In the genomic region with DNA sequence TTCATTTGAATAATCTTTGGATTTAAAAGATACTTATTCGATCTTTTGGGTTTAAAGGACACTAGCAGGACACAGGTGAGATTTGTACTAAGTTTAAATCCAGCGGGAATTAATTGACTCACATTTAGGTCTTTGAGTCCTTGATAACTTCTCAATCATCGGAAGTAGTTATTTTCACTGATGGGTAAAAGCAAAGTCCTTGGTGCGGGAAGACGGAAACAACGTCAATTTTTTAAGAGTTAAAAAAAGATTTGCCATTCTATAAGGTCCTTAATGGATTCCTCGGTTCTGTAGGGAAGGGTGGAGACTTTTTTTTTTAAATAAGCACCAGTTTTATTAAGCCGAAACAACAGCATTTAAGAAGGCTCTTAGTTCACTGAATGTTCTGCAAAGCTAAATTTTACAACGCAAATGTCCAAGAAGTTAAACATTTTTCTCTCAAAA, we compare ENCODE assay signal across 8 cellular contexts. TPM values are rescaled to one million over a fixed set of nuclear protein-coding genes. Genes with fewer than 3 reads are reported as not detected.
A peak's percentile ranks its signal among the peaks of the same experiment; 100 is the strongest.
DNase-seq lines count a peak whose midpoint lies in the region; ATAC-seq and TF ChIP-seq lines count a peak whose summit lies in the region.

No MANE protein-coding gene starts in this region.

- no peak for TF ChIP-seq POLR2A in tibial nerve (IDR thresholded peaks at IDR 0.05)

- peaks cover 46% of the 10 kb centered on the region for H3K79me2 ChIP-seq in SK-N-SH (ENCODE audit: insufficient read depth)

- TF ChIP-seq CTCF in SK-N-SH (IDR thresholded peaks at IDR 0.05) (no peak), tibial nerve (IDR thresholded peaks at IDR 0.05) (no peak), MCF 10A (IDR thresholded peaks at IDR 0.05; ENCODE audit: unreplicated experiment) (no peak)

- TF ChIP-seq RAD21 in SK-N-SH (IDR thresholded peaks at IDR 0.05; ENCODE audit: low read length) = no peak

- H3K27me3 Mint-ChIP-seq in MCF 10A (ENCODE audit: insufficient read depth, unreplicated experiment) = peaks cover 18% of the 10 kb centered on the region

- peaks cover 0 to 7% of the 10 kb centered on the region in 2 experiments; a peak in 1 of 4 replicates for H3K4me1 ChIP-seq in SK-N-SH (ENCODE audit: control insufficient read depth in 1 of 2, insufficient read depth in 2 of 2, low read depth in 1 of 2, low read length in 1 of 2)
- peaks cover 27% of the 10 kb centered on the region for H3K4me1 ChIP-seq in iPS-15b (ENCODE audit: control insufficient read depth, insufficient read depth, low read length)
- H3K4me1 ChIP-seq in tibial nerve = peaks cover 0 to 7% (median 4%) of the 10 kb centered on the region in 4 donors

- ATAC-seq in GM18517 (IDR thresholded peaks at IDR 0.05; ENCODE audit: unreplicated experiment) = peak; percentile 9
- ATAC-seq in HG02610 (IDR thresholded peaks at IDR 0.05; ENCODE audit: unreplicated experiment) = peak; percentile 9
- no peak for ATAC-seq in activated CD4-positive, CD25-positive, alpha-beta regulatory T cell treated with anti-CD3 and anti-CD28 coated beads, Interleukin-2, amount 50 U/mL, for 24 hours

- H3K9ac ChIP-seq in SK-N-SH = peak overlapping the region; percentile 100
- no peak overlapping the region for H3K9ac ChIP-seq in iPS-15b (ENCODE audit: low read depth, low read length)

- TF ChIP-seq EP300 in SK-N-SH (IDR thresholded peaks at IDR 0.05; ENCODE audit: borderline replicate concordance in 1 of 2, low read depth in 1 of 2, low read length in 1 of 2) (no peak), tibial nerve (IDR thresholded peaks at IDR 0.05) (no peak)

- no peak overlapping the region for H3K27ac Mint-ChIP-seq in MCF 10A (ENCODE audit: low read depth, unreplicated experiment)

- DNase-seq in SK-N-SH (no peak), tibial nerve (ENCODE audit: low spot score in 2 of 2) (no peak), MCF 10A (ENCODE audit: unreplicated experiment) (no peak)
- no peak for DNase-seq in stimulated activated CD4-positive, alpha-beta T cell treated with anti-CD3 and anti-CD28 coated beads, Interleukin-2, amount 100 ng/mL, for 48 hours

- H2AFZ ChIP-seq in SK-N-SH (ENCODE audit: low read depth) = no peak overlapping the region

- peaks cover 20% of the 10 kb centered on the region; the same call in 1 of the 2 replicates for H4K20me1 ChIP-seq in SK-N-SH (ENCODE audit: insufficient read depth)

- H3K27me3 ChIP-seq in SK-N-SH (ENCODE audit: insufficient read depth) = no peaks in the 10 kb centered on the region
- H3K27me3 ChIP-seq in iPS-15b (ENCODE audit: control insufficient read depth, insufficient read depth, low read length) = no peaks in the 10 kb centered on the region
- H3K27me3 ChIP-seq in tibial nerve = peaks cover 0 to 24% of the 10 kb centered on the region in 2 donors

- H3K9me3 ChIP-seq in SK-N-SH = no peaks in the 10 kb centered on the region
- no peaks in the 10 kb centered on the region for H3K9me3 ChIP-seq in iPS-15b (ENCODE audit: control insufficient read depth, insufficient read depth, low read length)
- no peaks in the 10 kb centered on the region for H3K9me3 ChIP-seq in tibial nerve

- H3K9me3 Mint-ChIP-seq in MCF 10A (ENCODE audit: unreplicated experiment) = no peaks in the 10 kb centered on the region

- H3K4me3 Mint-ChIP-seq in MCF 10A (ENCODE audit: unreplicated experiment) = no peak overlapping the region

- WGBS in SK-N-SH (ENCODE audit: low lambda C conversion rate) = 31% methylated on average over 9 of the region's 9 CpGs
- WGBS in tibial nerve, 2 donors = 7 to 43% methylated on average over 9 of the region's 9 CpGs

- POLR2A ChIA-PET in SK-N-SH (lab: Yijun Ruan, JAX) (no interaction called here), MCF 10A (lab: Yijun Ruan, JAX) (interaction anchor here (0.7 to 2.1 kb wide), 2 partner anchors 25 to 31 kb away, joined by 3 to 6 read pairs; no protein-coding TSS in a partner anchor)

- H3K36me3 ChIP-seq in SK-N-SH (replicated peaks in 1 of 2; ENCODE audit: control insufficient read depth in 1 of 2, insufficient read depth in 2 of 2, low read length in 1 of 2) (peaks cover 6 to 25% of the 10 kb centered on the region in 2 experiments), iPS-15b (ENCODE audit: control insufficient read depth, insufficient read depth, low read length) (peaks cover 6% of the 10 kb centered on the region), tibial nerve (no peaks in the 10 kb centered on the region)

- no peaks in the 10 kb centered on the region for H3K9me2 ChIP-seq in SK-N-SH

- H3K4me1 Mint-ChIP-seq in MCF 10A (ENCODE audit: insufficient read depth, unreplicated experiment) = peaks cover 8% of the 10 kb centered on the region

- CTCF ChIA-PET in SK-N-SH (lab: Yijun Ruan, JAX) (interaction anchor here (1.0 to 1.5 kb wide), 2 partner anchors 31 to 274 kb away, joined by 3 to 5 read pairs; no protein-coding TSS in a partner anchor), MCF 10A (lab: Yijun Ruan, JAX) (interaction anchor here (0.7 to 2.8 kb wide), 4 partner anchors 32 to 530 kb away, joined by 3 to 7 read pairs (median 4); no protein-coding TSS in a partner anchor)

- peaks cover 54% of the 10 kb centered on the region for H3F3A ChIP-seq in SK-N-SH (replicated peaks; ENCODE audit: insufficient read depth)

- H3K4me3 ChIP-seq in SK-N-SH (ENCODE audit: low read depth in 2 of 2, low read length in 1 of 2) = peak overlapping the region; percentile 62 to 96; a peak in 2 of 4 replicates
- peak overlapping the region; percentile 95 for H3K4me3 ChIP-seq in iPS-15b (ENCODE audit: low read depth, low read length)
- H3K4me3 ChIP-seq in tibial nerve = peak overlapping the region; percentile 66 to 77 (median 74)

- BruUV-seq in MCF 10A (replicated peaks; lab: Mats Ljungman, UMichigan) = no TSS peak

- peaks cover 29% of the 10 kb centered on the region for H3K36me3 Mint-ChIP-seq in MCF 10A (ENCODE audit: insufficient read depth, unreplicated experiment)

- peak overlapping the region; percentile 90 to 98 for H3K27ac ChIP-seq in SK-N-SH (ENCODE audit: low read depth in 2 of 2, low read length in 1 of 2)
- H3K27ac ChIP-seq in tibial nerve = peak overlapping the region in 3 of 4 donors; percentile 93 to 97 (median 94)

- intact Hi-C loops in MCF 10A (cut with micrococcal nuclease) = loop anchor here (2.0 to 5.0 kb wide), 2 partner anchors 245 to 421 kb away; no protein-coding TSS in a partner anchor

- peak overlapping the region; percentile 86 for H3K4me2 ChIP-seq in SK-N-SH

TF ChIP-seq in SK-N-SH, 30 proteins besides CTCF, POLR2A, EP300 and RAD21 (continues in another document):
- TF ChIP-seq JUND (IDR thresholded peaks at IDR 0.05) (no peak), MEF2A (IDR thresholded peaks at IDR 0.05; ENCODE audit: borderline replicate concordance, low read depth) (no peak; the same call in 1 of the 2 replicates), YY1 (IDR thresholded peaks at IDR 0.05; ENCODE audit: low read depth) (no peak), TCF12 (IDR thresholded peaks at IDR 0.05) (no peak), RXRA (IDR thresholded peaks at IDR 0.05; ENCODE audit: borderline replicate concordance, low read depth) (no peak), FOXJ3 (CRISPR knock-in tag; IDR thresholded peaks at IDR 0.05) (no peak), FOSL2 (IDR thresholded peaks at IDR 0.05; ENCODE audit: borderline replicate concordance, low read depth) (no peak), NFIC (IDR thresholded peaks at IDR 0.05; ENCODE audit: borderline replicate concordance) (no peak), EZH2phosphoT487 (IDR thresholded peaks at IDR 0.05; ENCODE audit: borderline replicate concordance, low read depth) (no peak), RCOR1 (IDR thresholded peaks at IDR 0.05; ENCODE audit: low read length) (no peak), GABPA (IDR thresholded peaks at IDR 0.05; ENCODE audit: low read depth) (no peak), SMC3 (IDR thresholded peaks at IDR 0.05; ENCODE audit: low read depth, low read length) (no peak), TEAD4 (IDR thresholded peaks at IDR 0.05; ENCODE audit: borderline replicate concordance, insufficient read depth) (no peak)
- TF ChIP-seq, protein P1, sequence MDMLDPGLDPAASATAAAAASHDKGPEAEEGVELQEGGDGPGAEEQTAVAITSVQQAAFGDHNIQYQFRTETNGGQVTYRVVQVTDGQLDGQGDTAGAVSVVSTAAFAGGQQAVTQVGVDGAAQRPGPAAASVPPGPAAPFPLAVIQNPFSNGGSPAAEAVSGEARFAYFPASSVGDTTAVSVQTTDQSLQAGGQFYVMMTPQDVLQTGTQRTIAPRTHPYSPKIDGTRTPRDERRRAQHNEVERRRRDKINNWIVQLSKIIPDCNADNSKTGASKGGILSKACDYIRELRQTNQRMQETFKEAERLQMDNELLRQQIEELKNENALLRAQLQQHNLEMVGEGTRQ (IDR thresholded peaks at IDR 0.05; ENCODE audit: borderline replicate concordance, low read depth, low read length) = no peak
- TF ChIP-seq, protein P2, sequence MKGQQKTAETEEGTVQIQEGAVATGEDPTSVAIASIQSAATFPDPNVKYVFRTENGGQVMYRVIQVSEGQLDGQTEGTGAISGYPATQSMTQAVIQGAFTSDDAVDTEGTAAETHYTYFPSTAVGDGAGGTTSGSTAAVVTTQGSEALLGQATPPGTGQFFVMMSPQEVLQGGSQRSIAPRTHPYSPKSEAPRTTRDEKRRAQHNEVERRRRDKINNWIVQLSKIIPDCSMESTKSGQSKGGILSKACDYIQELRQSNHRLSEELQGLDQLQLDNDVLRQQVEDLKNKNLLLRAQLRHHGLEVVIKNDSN (IDR thresholded peaks at IDR 0.05; ENCODE audit: borderline replicate concordance, low read depth) = no peak

RNA-seq across cellular contexts. Expression of gene TMSB4X, which starts 2.9 kb away (rescaled TPM):
- 4,830 and 10,669 TPM in 2 replicates for polyA plus RNA-seq in SK-N-SH (2012; rRNA removed)
- 11,345 and 16,426 TPM in 2 replicates for polyA plus RNA-seq in SK-N-SH (2012; cell fraction: cytosol; rRNA removed)
- 2,546 and 2,555 TPM in 2 replicates for polyA plus RNA-seq in SK-N-SH (2012; cell fraction: nucleus; rRNA removed)
- total RNA-seq in tibial nerve (1,000 to 10,000 TPM; 3,029 to 4,490 (median 3,421) TPM), MCF 10A (2022) (801 and 901 TPM in 2 replicates)

Comparison
In these comparisons a context has a peak if more than half of its experiments do, and no peak if none do; other contexts are left out.
1. ATAC-seq: peak in GM18517 (single experiment) and HG02610 (single experiment); none in activated CD4-positive, CD25-positive, alpha-beta regulatory T cell treated with anti-CD3 and anti-CD28 coated beads, Interleukin-2, amount 50 U/mL, for 24 hours (0 of 2).
2. Peak in every context shown above with its lines, with median percentiles within 50 percentile points of each other: H3K4me3 ChIP-seq.